Comparison of ENCODE assay signal across 11 cellular contexts in genomic region chr9:33250458-33250995, GRCh38. TPM values are rescaled to one million over a fixed set of nuclear protein-coding genes. Genes with fewer than 3 reads are reported as not detected.
DNase-seq lines count a peak whose midpoint lies in the region; ATAC-seq and TF ChIP-seq lines count a peak whose summit lies in the region.
"Had no signal": no experiment of that assay in that cellular context is flagged by ENCODE, and none has a peak within 500 bp of the region (broad histone marks: within the 10 kb centered on the region; RNA-seq: fewer than 3 reads in every experiment).

No MANE protein-coding gene starts in this region.

- peak; percentile 47 for DNase-seq in AG09309 (ENCODE audit: low read depth)
- DNase-seq in HT1080 (ENCODE audit: low read depth) = peak; percentile 39
- DNase-seq in dedifferentiated amniotic fluid mesenchymal stem cell (ENCODE audit: extremely low spot score) = peak; percentile 32
- peak; percentile 60 for DNase-seq in mesenteric fat pad (ENCODE audit: low spot score)
- DNase-seq in coronary artery (ENCODE audit: low spot score) = no peak
- no peak for DNase-seq in GDM1 (lab: John Stamatoyannopoulos, UW)
- DNase-seq: activated CD8-positive, alpha-beta memory T cell treated with anti-CD3 and anti-CD28 coated beads, Interleukin-2, amount 10 ng/mL, durations not matched to agents 7 days and 5 days had no signal

- no peak for ATAC-seq in HG03135 (IDR thresholded peaks at IDR 0.05; ENCODE audit: unreplicated experiment)
- ATAC-seq in GM21360 (IDR thresholded peaks at IDR 0.05; ENCODE audit: unreplicated experiment) = no peak
- ATAC-seq: activated CD8-positive, alpha-beta memory T cell treated with anti-CD3 and anti-CD28 coated beads, Interleukin-2, amount 10 ng/mL, durations not matched to agents 7 days and 5 days; K562 had no signal

- no peak overlapping the region for H3K27ac ChIP-seq in coronary artery

- TF ChIP-seq CTCF in AG09309 (IDR thresholded peaks at IDR 0.05; ENCODE audit: control insufficient read depth, insufficient read depth, low read depth, low read length, missing control alignments) (no peak), coronary artery (IDR thresholded peaks at IDR 0.05) (no peak)

- H3K4me3 ChIP-seq in AG09309 (ENCODE audit: control insufficient read depth, low read depth, low read length) = no peak overlapping the region
- H3K4me3 ChIP-seq in coronary artery = no peak overlapping the region
- H3K4me3 ChIP-seq: K562 had no signal

RNA-seq across cellular contexts. Expression of gene SPINK4, which starts 10.6 kb away (rescaled TPM):
- not detected in 2 replicates for total RNA-seq in HT1080 (2014; rRNA removed; shearing (Covaris generic))
- not detected in 2 replicates for polyA plus RNA-seq in HT1080 (2015; cell fraction: cytosol; rRNA removed)
- not detected in 2 replicates for polyA plus RNA-seq in HT1080 (2015; cell fraction: nucleus; rRNA removed)
- not detected for total RNA-seq in mesenteric fat pad
- total RNA-seq: activated CD8-positive, alpha-beta memory T cell treated with anti-CD3 and anti-CD28 coated beads, Interleukin-2, amount 10 ng/mL, durations not matched to agents 7 days and 5 days; skeletal muscle tissue had no signal

RNA-seq across cellular contexts. Expression of gene BAG1, which starts 14.0 kb away (rescaled TPM):
- total RNA-seq in HT1080 (2014; rRNA removed; shearing (Covaris generic)) = 63.3 and 65.7 TPM in 2 replicates
- polyA plus RNA-seq in HT1080 (2015; cell fraction: cytosol; rRNA removed) = 49.8 and 51.9 TPM in 2 replicates
- 23.5 and 30.6 TPM in 2 replicates for polyA plus RNA-seq in HT1080 (2015; cell fraction: nucleus; rRNA removed)
- total RNA-seq in mesenteric fat pad = 131 TPM

RNA-seq across cellular contexts. Expression of gene CHMP5, which starts 14.3 kb away (rescaled TPM):
- total RNA-seq in HT1080 (2014; rRNA removed; shearing (Covaris generic)) = 86.5 and 87.5 TPM in 2 replicates
- polyA plus RNA-seq in HT1080 (2015; cell fraction: cytosol; rRNA removed) = 124 and 136 TPM in 2 replicates
- polyA plus RNA-seq in HT1080 (2015; cell fraction: nucleus; rRNA removed) = 100 and 103 TPM in 2 replicates
- 52.0 TPM for total RNA-seq in mesenteric fat pad

RNA-seq across cellular contexts. Expression of gene NFX1, which starts 39.8 kb away (rescaled TPM):
- total RNA-seq in HT1080 (2014; rRNA removed; shearing (Covaris generic)) = 21.5 and 28.2 TPM in 2 replicates
- polyA plus RNA-seq in HT1080 (2015; cell fraction: cytosol; rRNA removed) = 27.2 and 32.4 TPM in 2 replicates
- 46.4 and 53.9 TPM in 2 replicates for polyA plus RNA-seq in HT1080 (2015; cell fraction: nucleus; rRNA removed)
- total RNA-seq in mesenteric fat pad = 39.1 TPM

Comparison
In these comparisons a context has a peak if more than half of its experiments do, and no peak if none do; other contexts are left out.
1. DNase-seq: peak in AG09309 (single experiment), HT1080 (single experiment), dedifferentiated amniotic fluid mesenchymal stem cell (single experiment) and mesenteric fat pad (single experiment); none in coronary artery (single experiment) and GDM1 (single experiment).